12 cellular contexts compared by ENCODE assay signal in the genomic region with DNA sequence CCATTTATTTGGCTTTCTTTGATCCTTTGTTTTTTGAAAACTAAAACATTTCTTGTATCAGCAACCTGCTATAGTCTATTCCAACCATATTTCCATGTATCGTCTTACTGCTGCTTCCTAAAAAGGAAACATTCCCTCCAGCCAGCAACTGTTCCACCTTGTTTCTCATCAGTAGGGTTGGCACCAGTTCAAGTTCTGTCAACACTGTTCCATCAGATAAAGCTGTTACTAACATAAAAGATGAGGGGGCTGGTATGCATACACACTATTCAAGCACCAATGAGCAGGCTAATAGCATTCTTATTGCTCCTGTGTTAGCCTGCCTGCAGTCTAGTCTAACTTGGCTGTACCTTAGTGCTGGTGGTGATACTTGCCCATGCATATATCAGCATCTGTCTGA.
A peak's percentile ranks its signal among the peaks of the same experiment; 100 is the strongest.
DNase-seq lines count a peak whose midpoint lies in the region; ATAC-seq, FAIRE-seq and TF ChIP-seq lines count a peak whose summit lies in the region.
"Had no signal": no experiment of that assay in that cellular context is flagged by ENCODE, and none has a peak within 500 bp of the region (broad histone marks: within the 10 kb centered on the region; RNA-seq: fewer than 3 reads in every experiment).

No MANE protein-coding gene starts in this region.

- H3K4me1 ChIP-seq in HepG2 (ENCODE audit: insufficient read depth, low read length) (peaks cover 6% of the 10 kb centered on the region; the same call in 1 of the 2 replicates), right lobe of liver (no peaks in the 10 kb centered on the region), OCI-LY7 (ENCODE audit: insufficient read depth, low read length, poor library complexity, severe bottlenecking) (no peaks in the 10 kb centered on the region), endodermal cell (ENCODE audit: control insufficient read depth, insufficient read depth, low read length) (peaks cover 3% of the 10 kb centered on the region)

- no peaks in the 10 kb centered on the region for H3K9me3 Mint-ChIP-seq in activated T-helper 17 cell treated with anti-CD3 and anti-CD28 coated beads, Interleukin-2, amount 50 U/mL, for 72 hours
- H3K9me3 Mint-ChIP-seq in endodermal cell = no peaks in the 10 kb centered on the region
- H3K9me3 Mint-ChIP-seq in activated naive CD4-positive, alpha-beta T cell treated with anti-CD3 and anti-CD28 coated beads for 36 hours = no peaks in the 10 kb centered on the region
- H3K9me3 Mint-ChIP-seq: stimulated activated naive B cell treated with anti-CD40 and anti-IgM and Interleukin-4, amounts not matched to agents 10 μg/mL and 1 μg/mL and 100 μg/mL, for 72 hours had no signal

- FAIRE-seq in HepG2 (lab: Jason Lieb, UNC) = no peak

- no peak for TF ChIP-seq POLR2A in HepG2 (IDR thresholded peaks at IDR 0.05; ENCODE audit: insufficient read depth in 1 of 2, low read depth in 2 of 2, low read length in 2 of 2)
- TF ChIP-seq POLR2A in right lobe of liver (IDR thresholded peaks at IDR 0.05) = no peak

- BruUV-seq in HepG2 (replicated peaks; lab: Mats Ljungman, UMichigan) (no TSS peak), OCI-LY7 (replicated peaks; lab: Mats Ljungman, UMichigan) (no TSS peak)

- TF ChIP-seq CTCF in HepG2 (CRISPR knock-in tag; IDR thresholded peaks at IDR 0.05) = no peak
- TF ChIP-seq CTCF in right lobe of liver (IDR thresholded peaks at IDR 0.05) = no peak
- TF ChIP-seq CTCF in epithelial cell of esophagus (IDR thresholded peaks at IDR 0.05; ENCODE audit: insufficient read depth, low read depth, low read length, missing control alignments) = no peak
- no peak for TF ChIP-seq CTCF in OCI-LY7 (conservative IDR thresholded peaks at IDR 0.05; ENCODE audit: low read length)
- TF ChIP-seq CTCF in endodermal cell (conservative IDR thresholded peaks at IDR 0.05) = no peak

- ATAC-seq in HepG2 = no peak
- ATAC-seq in right lobe of liver = no peak
- no peak for ATAC-seq in activated T-helper 17 cell treated with anti-CD3 and anti-CD28 coated beads, Interleukin-2, amount 50 U/mL, for 72 hours (replicated peaks)
- ATAC-seq: stimulated activated naive B cell treated with anti-CD40 and anti-IgM and Interleukin-4, amounts not matched to agents 10 μg/mL and 1 μg/mL and 100 μg/mL, for 72 hours had no signal

- TF ChIP-seq EP300 in HepG2 (IDR thresholded peaks at IDR 0.05; ENCODE audit: low read depth in 2 of 2, low read length in 2 of 2) (no peak), HepG2 (CRISPR knock-in tag; IDR thresholded peaks at IDR 0.05; ENCODE audit: borderline replicate concordance) (no peak)

- no peak overlapping the region for H3K9ac ChIP-seq in HepG2 (ENCODE audit: insufficient read depth, low read depth, low read length)
- H3K9ac ChIP-seq in endodermal cell (ENCODE audit: extremely low read depth, low read length, poor library complexity, severe bottlenecking) = no peak overlapping the region

- H3K27ac ChIP-seq in HepG2 (ENCODE audit: extremely low read length, insufficient read depth, low read length) (no peak overlapping the region), right lobe of liver (no peak overlapping the region), OCI-LY7 (ENCODE audit: low read depth, low read length, poor library complexity, severe bottlenecking) (no peak overlapping the region), endodermal cell (ENCODE audit: low read depth, low read length) (no peak overlapping the region)

- H3K9me2 ChIP-seq in OCI-LY7 (ENCODE audit: insufficient read depth, low read length) = no peaks in the 10 kb centered on the region

- H3K9me3 ChIP-seq in HepG2 (ENCODE audit: low read length) (no peaks in the 10 kb centered on the region), right lobe of liver (no peaks in the 10 kb centered on the region), OCI-LY7 (ENCODE audit: low read length) (no peaks in the 10 kb centered on the region), endodermal cell (ENCODE audit: control insufficient read depth, low read length) (peaks cover 14% of the 10 kb centered on the region)

- intact Hi-C loops in HepG2 (cut with micrococcal nuclease; ENCODE audit: unreplicated experiment) (no loop called here), right lobe of liver (cut with DNase I) (no loop called here), OCI-LY7 (cut with micrococcal nuclease; ENCODE audit: unreplicated experiment) (no loop called here)
- intact Hi-C loops in activated naive CD4-positive, alpha-beta T cell treated with anti-CD3 and anti-CD28 coated beads for 36 hours (cut with micrococcal nuclease) = no loop called here

- H3K36me3 Mint-ChIP-seq in activated T-helper 17 cell treated with anti-CD3 and anti-CD28 coated beads, Interleukin-2, amount 50 U/mL, for 72 hours (ENCODE audit: low read depth) = peaks cover 13% of the 10 kb centered on the region
- no peaks in the 10 kb centered on the region for H3K36me3 Mint-ChIP-seq in endodermal cell (ENCODE audit: low read depth)
- H3K36me3 Mint-ChIP-seq in activated naive CD4-positive, alpha-beta T cell treated with anti-CD3 and anti-CD28 coated beads for 36 hours (ENCODE audit: low read depth) = peaks cover 9% of the 10 kb centered on the region

- H3K36me3 ChIP-seq in HepG2 (replicated peaks in 1 of 2; ENCODE audit: control insufficient read depth in 1 of 2, insufficient read depth in 2 of 2, low read length in 2 of 2) (no peaks in the 10 kb centered on the region), right lobe of liver (no peaks in the 10 kb centered on the region), OCI-LY7 (ENCODE audit: insufficient read depth, low read length) (no peaks in the 10 kb centered on the region), endodermal cell (ENCODE audit: control insufficient read depth, insufficient read depth, low read length) (peaks cover 11% of the 10 kb centered on the region)

- H4K20me1 ChIP-seq in HepG2 (ENCODE audit: insufficient read depth, low read length) (no peaks in the 10 kb centered on the region), OCI-LY7 (ENCODE audit: insufficient read depth, low read length) (no peaks in the 10 kb centered on the region)

- CTCF ChIA-PET in HepG2 (lab: Yijun Ruan, JAX; ENCODE audit: low intra/inter-chr PET ratio, low total read pairs) (no interaction called here), OCI-LY7 (lab: Charles Lee; ENCODE audit: unreplicated experiment) (interaction anchor here (1.1 kb wide), 1 partner anchor 11 kb away, joined by 3 read pairs; no protein-coding TSS in a partner anchor)
- CTCF ChIA-PET in activated naive CD4-positive, alpha-beta T cell treated with anti-CD3 and anti-CD28 coated beads for 36 hours (lab: Charles Lee) = no interaction called here

- WGBS in HepG2 (ENCODE audit: low lambda C conversion rate) = 97% methylated on average over 1 of the region's 1 CpG
- 92% methylated on average over 1 of the region's 1 CpG for WGBS in right lobe of liver (ENCODE audit: insufficient coverage, low coverage, low lambda C conversion rate, missing lambda C conversion rate)
- WGBS in endodermal cell (ENCODE audit: insufficient coverage in 1 of 2, insufficient read length in 1 of 2), 2 experiments = 96 to 100% methylated on average over 1 of the region's 1 CpG

- POLR2A ChIA-PET in HepG2 (lab: Yijun Ruan, JAX) = no interaction called here
- POLR2A ChIA-PET in OCI-LY7 (lab: Charles Lee) = interaction anchor here (0.7 to 1.4 kb wide), 3 partner anchors 9 to 18 kb away, joined by 3 to 5 read pairs (median 3); no protein-coding TSS in a partner anchor

- H2AFZ ChIP-seq in HepG2 (ENCODE audit: low read length) (no peak overlapping the region), OCI-LY7 (ENCODE audit: low read length) (no peak overlapping the region)

- H3K27me3 Mint-ChIP-seq in activated T-helper 17 cell treated with anti-CD3 and anti-CD28 coated beads, Interleukin-2, amount 50 U/mL, for 72 hours = no peaks in the 10 kb centered on the region
- no peaks in the 10 kb centered on the region for H3K27me3 Mint-ChIP-seq in endodermal cell (ENCODE audit: insufficient read depth)
- H3K27me3 Mint-ChIP-seq in activated naive CD4-positive, alpha-beta T cell treated with anti-CD3 and anti-CD28 coated beads for 36 hours (ENCODE audit: low read depth) = no peaks in the 10 kb centered on the region
- H3K27me3 Mint-ChIP-seq: stimulated activated naive B cell treated with anti-CD40 and anti-IgM and Interleukin-4, amounts not matched to agents 10 μg/mL and 1 μg/mL and 100 μg/mL, for 72 hours had no signal

- TF ChIP-seq RAD21 in HepG2 (CRISPR knock-in tag; IDR thresholded peaks at IDR 0.05) = no peak

- no peak overlapping the region for H3K4me3 Mint-ChIP-seq in activated T-helper 17 cell treated with anti-CD3 and anti-CD28 coated beads, Interleukin-2, amount 50 U/mL, for 72 hours
- no peak overlapping the region for H3K4me3 Mint-ChIP-seq in endodermal cell
- no peak overlapping the region for H3K4me3 Mint-ChIP-seq in activated naive CD4-positive, alpha-beta T cell treated with anti-CD3 and anti-CD28 coated beads for 36 hours
- H3K4me3 Mint-ChIP-seq: stimulated activated naive B cell treated with anti-CD40 and anti-IgM and Interleukin-4, amounts not matched to agents 10 μg/mL and 1 μg/mL and 100 μg/mL, for 72 hours had no signal

- no peak overlapping the region for H3K4me3 ChIP-seq in HepG2 (replicated peaks in 1 of 3; ENCODE audit: insufficient read depth in 1 of 3, low read depth in 2 of 3, low read length in 3 of 3)
- no peak overlapping the region for H3K4me3 ChIP-seq in right lobe of liver
- no peak overlapping the region for H3K4me3 ChIP-seq in epithelial cell of esophagus (ENCODE audit: low read length)
- no peak overlapping the region for H3K4me3 ChIP-seq in OCI-LY7 (ENCODE audit: low read depth, low read length, poor library complexity, severe bottlenecking)
- H3K4me3 ChIP-seq in endodermal cell (ENCODE audit: low read length) = no peak overlapping the region

- DNase-seq in HepG2 (ENCODE audit: low spot score) (peak; percentile 22), right lobe of liver (no peak), NCI-H526 treated with DMSO at 0.1 percent for 48 hours (lab: John Stamatoyannopoulos, UW) (peak; percentile 34), epithelial cell of esophagus (ENCODE audit: low read depth) (peak; percentile 53), OCI-LY7 (ENCODE audit: low spot score) (no peak), endodermal cell (no peak)
- DNase-seq in activated naive CD4-positive, alpha-beta T cell treated with anti-CD3 and anti-CD28 coated beads for 36 hours = no peak
- DNase-seq: activated T-cell treated with anti-CD3 and anti-CD28 coated beads for 4 hours; AML-193; cerebellar nuclear complex; stimulated activated naive B cell treated with anti-CD40 and anti-IgM and Interleukin-4, amounts not matched to agents 10 μg/mL and 1 μg/mL and 100 μg/mL, for 72 hours had no signal

- no peaks in the 10 kb centered on the region for H3K79me2 ChIP-seq in HepG2 (ENCODE audit: insufficient read depth, low read length)
- H3K79me2 ChIP-seq in OCI-LY7 (ENCODE audit: insufficient read depth, low read depth, low read length) = no peaks in the 10 kb centered on the region

- in situ Hi-C loops in HepG2 (cut with HindIII; ENCODE audit: extremely low pct_ligation_motif_present, low pct_unique_long_range_greater_than_20kb) = no loop called here

- no peaks in the 10 kb centered on the region for H3K27me3 ChIP-seq in HepG2 (ENCODE audit: control insufficient read depth in 1 of 2, insufficient read depth in 2 of 2, low read length in 2 of 2)
- H3K27me3 ChIP-seq in right lobe of liver = no peaks in the 10 kb centered on the region
- H3K27me3 ChIP-seq in endodermal cell (ENCODE audit: control insufficient read depth, insufficient read depth, low read length, poor library complexity, severe bottlenecking) = no peaks in the 10 kb centered on the region

- H3K4me2 ChIP-seq in HepG2 (ENCODE audit: low read depth, low read length) = no peak overlapping the region
- no peak overlapping the region for H3K4me2 ChIP-seq in OCI-LY7 (ENCODE audit: low read length)

- no peak overlapping the region for H3K27ac Mint-ChIP-seq in activated T-helper 17 cell treated with anti-CD3 and anti-CD28 coated beads, Interleukin-2, amount 50 U/mL, for 72 hours
- H3K27ac Mint-ChIP-seq in endodermal cell = no peak overlapping the region
- H3K27ac Mint-ChIP-seq in activated naive CD4-positive, alpha-beta T cell treated with anti-CD3 and anti-CD28 coated beads for 36 hours = no peak overlapping the region
- H3K27ac Mint-ChIP-seq: stimulated activated naive B cell treated with anti-CD40 and anti-IgM and Interleukin-4, amounts not matched to agents 10 μg/mL and 1 μg/mL and 100 μg/mL, for 72 hours had no signal

- H3K4me1 Mint-ChIP-seq in activated T-helper 17 cell treated with anti-CD3 and anti-CD28 coated beads, Interleukin-2, amount 50 U/mL, for 72 hours = no peaks in the 10 kb centered on the region
- H3K4me1 Mint-ChIP-seq in endodermal cell = peaks cover 11% of the 10 kb centered on the region
- H3K4me1 Mint-ChIP-seq in activated naive CD4-positive, alpha-beta T cell treated with anti-CD3 and anti-CD28 coated beads for 36 hours (ENCODE audit: low read depth) = no peaks in the 10 kb centered on the region
- H3K4me1 Mint-ChIP-seq: stimulated activated naive B cell treated with anti-CD40 and anti-IgM and Interleukin-4, amounts not matched to agents 10 μg/mL and 1 μg/mL and 100 μg/mL, for 72 hours had no signal

Comparison
In these comparisons a context has a peak if more than half of its experiments do, and no peak if none do; other contexts are left out.
1. DNase-seq: peak in HepG2 (single experiment), NCI-H526 treated with DMSO at 0.1 percent for 48 hours (single experiment) and epithelial cell of esophagus (single experiment); none in right lobe of liver (0 of 3), OCI-LY7 (single experiment), endodermal cell (single experiment) and activated naive CD4-positive, alpha-beta T cell treated with anti-CD3 and anti-CD28 coated beads for 36 hours (single experiment).